18 cellular contexts compared by ENCODE assay signal in the genomic region with DNA sequence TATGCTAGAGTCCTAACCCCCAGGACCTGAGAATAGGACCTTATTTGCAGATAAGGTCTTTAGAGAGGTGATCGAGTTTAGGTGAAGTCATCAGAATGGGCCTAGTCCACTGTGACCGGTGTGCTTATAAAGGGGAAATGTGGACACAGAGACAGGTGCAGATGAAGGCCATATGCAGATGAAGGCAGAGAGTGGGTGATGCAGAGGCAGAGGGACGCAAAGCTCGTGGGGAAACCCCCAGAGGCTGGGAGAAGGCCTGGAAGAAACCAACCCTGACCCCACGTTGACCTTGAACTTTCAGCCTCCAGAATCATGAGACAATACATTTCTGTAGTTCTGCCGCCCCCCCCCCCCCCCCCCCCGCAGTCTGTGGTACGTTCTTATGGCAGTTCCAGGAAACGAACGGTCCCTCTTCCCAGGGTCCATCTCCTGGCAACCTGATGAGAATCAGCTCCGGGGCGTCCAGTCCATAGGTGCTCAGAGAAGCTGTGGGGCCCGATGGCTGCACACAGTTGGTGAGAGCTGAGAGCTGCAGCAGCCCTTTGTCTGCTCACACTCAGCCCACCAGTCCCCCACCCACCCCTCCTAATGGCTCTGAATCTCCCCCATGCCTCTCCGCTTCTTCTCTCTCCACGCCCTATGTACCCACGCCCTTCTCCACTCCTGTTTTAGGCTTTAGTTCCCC.
"Had no signal": no experiment of that assay in that cellular context is flagged by ENCODE, and none has a peak within 500 bp of the region (broad histone marks: within the 10 kb centered on the region; RNA-seq: fewer than 3 reads in every experiment).

No MANE protein-coding gene starts in this region.

- ATAC-seq: activated T-helper 17 cell treated with anti-CD3 and anti-CD28 coated beads, Interleukin-2, amount 50 U/mL, for 72 hours; gastrocnemius medialis; heart left ventricle; left cardiac atrium; lower lobe of right lung; sciatic nerve had no signal

- H3K9me3 ChIP-seq: gastrocnemius medialis, heart left ventricle, lower lobe of right lung, prostate gland, tibial artery, vagina had no signal

- DNase-seq: activated CD4-positive, alpha-beta T cell treated with anti-CD3 and anti-CD28 coated beads, Interleukin-2, amount 50 U/mL, for 48 hours; activated naive CD4-positive, alpha-beta T cell treated with Interleukin-2 at 50 U/mL for 16 hours; aorta; dermis blood vessel endothelial cell; erythroblast; heart left ventricle; left cardiac atrium; lower lobe of right lung; nephron progenitor cell; stimulated activated CD4-positive, alpha-beta T cell treated with anti-CD3 and anti-CD28 coated beads, Interleukin-1b, Interleukin-23, amount 100 ng/mL, for 48 hours; T1000 had no signal

- H3K27ac ChIP-seq: gastrocnemius medialis, heart left ventricle, lower lobe of right lung, prostate gland, tibial artery, vagina, VCaP had no signal

- H3K4me1 ChIP-seq: lower lobe of right lung, prostate gland had no signal

- H3K4me3 ChIP-seq: gastrocnemius medialis, heart left ventricle, lower lobe of right lung, prostate gland, tibial artery, vagina had no signal

- H3K36me3 ChIP-seq: gastrocnemius medialis, heart left ventricle, lower lobe of right lung, prostate gland, tibial artery, vagina had no signal

- H3K27me3 ChIP-seq: heart left ventricle, tibial artery, vagina had no signal
